ENCODE assay signal across 1 cellular context in genomic region chr1:101300916-101301315, GRCh38.
TF ChIP-seq lines count a peak whose summit lies in the region.

No MANE protein-coding gene starts in this region.

TF ChIP-seq in GM23338, 12 proteins besides CTCF, POLR2A, EP300 and RAD21 (continued from another document):
- TF ChIP-seq ETS1 (IDR thresholded peaks at IDR 0.05) (no peak), EZH2phosphoT487 (IDR thresholded peaks at IDR 0.05; ENCODE audit: unreplicated experiment) (no peak)
